Comparison of ENCODE assay signal across 8 cellular contexts in the genomic region with DNA sequence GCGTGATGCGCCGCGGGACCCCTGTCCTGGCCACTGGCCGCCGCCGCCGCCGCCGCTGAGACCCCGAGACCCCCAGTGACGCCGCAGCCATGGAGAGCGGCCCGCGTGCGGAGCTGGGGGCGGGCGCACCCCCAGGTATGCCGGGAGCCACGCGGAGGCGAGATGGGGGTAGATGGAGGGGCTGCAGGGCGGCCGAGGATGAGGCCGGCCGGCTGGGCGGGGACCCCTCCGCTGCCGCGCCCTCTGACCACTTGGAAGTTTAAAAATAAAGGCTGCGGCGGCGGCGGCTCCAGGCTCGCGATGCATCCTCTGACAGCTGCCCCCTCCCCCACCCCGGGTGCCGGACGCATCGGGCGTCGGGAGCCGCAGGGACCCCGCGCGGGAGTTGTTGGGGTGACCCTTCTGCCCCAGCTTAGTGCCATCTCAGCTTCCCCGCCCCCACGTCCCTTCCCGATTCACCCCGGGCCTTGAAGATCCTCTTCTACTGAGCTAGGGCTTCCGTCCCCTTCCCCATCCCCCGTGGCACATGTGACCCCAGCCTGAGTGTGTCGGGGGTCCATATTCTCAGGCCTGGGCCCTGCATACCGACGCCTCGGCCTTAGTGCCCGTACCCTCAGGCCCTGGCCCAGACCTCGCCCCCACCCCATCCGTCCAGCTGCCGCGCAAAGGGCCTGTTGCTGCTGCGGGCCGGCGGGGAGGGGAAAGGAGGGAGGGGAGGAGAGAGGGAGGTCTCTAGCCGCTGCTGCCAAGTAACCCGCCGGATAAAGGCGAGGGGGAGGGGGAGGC. TPM values are rescaled to one million over a fixed set of nuclear protein-coding genes. Genes with fewer than 3 reads are reported as not detected.
DNase-seq lines count a peak whose midpoint lies in the region; ATAC-seq and TF ChIP-seq lines count a peak whose summit lies in the region.

No MANE protein-coding gene starts in this region.

- peak overlapping the region; percentile 89 for H3K4me3 Mint-ChIP-seq in activated T-helper 2 cell treated with anti-CD3 and anti-CD28 coated beads, Interferon-gamma antibody, Interleukin-2, Interleukin-4, amounts not matched to agents 10 μg/mL and 5 μg/mL and 100 μg/mL, durations not matched to agents 14 hours and 24 hours and 36 hours (ENCODE audit: low read depth)
- H3K4me3 Mint-ChIP-seq in natural killer cell treated with Interleukin-12 subunit alpha and Interleukin-12 subunit beta and Interleukin-15 and Interleukin-18, amount 100 ng/mL, for 72 hours = peak overlapping the region; percentile 86

- peak; percentile 15 for ATAC-seq in HG03139 (IDR thresholded peaks at IDR 0.05; ENCODE audit: unreplicated experiment)
- ATAC-seq in PC-3 = peak; percentile 16
- ATAC-seq in natural killer cell treated with Interleukin-12 subunit alpha and Interleukin-12 subunit beta and Interleukin-15 and Interleukin-18, amount 100 ng/mL, for 72 hours = peak; percentile 20 to 36
- ATAC-seq in upper lobe of left lung (ENCODE audit: low FRiP score in 2 of 2) = peak; percentile 8 to 62

- no peaks in the 10 kb centered on the region; the same call in 1 of the 2 replicates for H3K36me3 ChIP-seq in PC-3 (ENCODE audit: low read depth, low read length)
- H3K36me3 ChIP-seq in upper lobe of left lung = no peaks in the 10 kb centered on the region

- peak; percentile 73 for DNase-seq in GM10248 (ENCODE audit: extremely low spot score)
- DNase-seq in PC-3 = peak; percentile 35
- peak; percentile 58 for DNase-seq in activated T-helper 2 cell treated with anti-CD3 and anti-CD28 coated beads, Interferon-gamma antibody, Interleukin-2, Interleukin-4, amounts not matched to agents 10 μg/mL and 5 μg/mL and 100 μg/mL, durations not matched to agents 14 hours and 24 hours and 36 hours (ENCODE audit: low spot score)
- DNase-seq in fibroblast of pulmonary artery (ENCODE audit: low read depth) = peak; percentile 65
- peak; percentile 69 for DNase-seq in natural killer cell treated with Interleukin-12 subunit alpha and Interleukin-12 subunit beta and Interleukin-15 and Interleukin-18, amount 100 ng/mL, for 72 hours (ENCODE audit: low spot score)
- peak; percentile 76 to 90 for DNase-seq in upper lobe of left lung
- no peak for DNase-seq in cerebellar nuclear complex (lab: John Stamatoyannopoulos, UW)

- peak overlapping the region; percentile 90 for H3K27ac Mint-ChIP-seq in activated T-helper 2 cell treated with anti-CD3 and anti-CD28 coated beads, Interferon-gamma antibody, Interleukin-2, Interleukin-4, amounts not matched to agents 10 μg/mL and 5 μg/mL and 100 μg/mL, durations not matched to agents 14 hours and 24 hours and 36 hours
- H3K27ac Mint-ChIP-seq in natural killer cell treated with Interleukin-12 subunit alpha and Interleukin-12 subunit beta and Interleukin-15 and Interleukin-18, amount 100 ng/mL, for 72 hours = peak overlapping the region; percentile 79 to 90

- H3K4me1 Mint-ChIP-seq in activated T-helper 2 cell treated with anti-CD3 and anti-CD28 coated beads, Interferon-gamma antibody, Interleukin-2, Interleukin-4, amounts not matched to agents 10 μg/mL and 5 μg/mL and 100 μg/mL, durations not matched to agents 14 hours and 24 hours and 36 hours (ENCODE audit: low read depth) = peaks cover 60% of the 10 kb centered on the region
- peaks cover 61 to 65% of the 10 kb centered on the region in 2 donors for H3K4me1 Mint-ChIP-seq in natural killer cell treated with Interleukin-12 subunit alpha and Interleukin-12 subunit beta and Interleukin-15 and Interleukin-18, amount 100 ng/mL, for 72 hours (ENCODE audit: low read depth in 2 of 2)

- no peak for TF ChIP-seq CTCF in GM10248 (IDR thresholded peaks at IDR 0.05; ENCODE audit: control extremely low read depth, extremely low read depth, low read depth, missing control alignments)
- TF ChIP-seq CTCF in PC-3 (conservative IDR thresholded peaks at IDR 0.05; ENCODE audit: low read depth, low read length) = no peak
- TF ChIP-seq CTCF in fibroblast of pulmonary artery (IDR thresholded peaks at IDR 0.05; ENCODE audit: low read length, missing control alignments) = no peak
- no peak for TF ChIP-seq CTCF in upper lobe of left lung (IDR thresholded peaks at IDR 0.05)

- CTCF ChIA-PET in GM10248 (lab: Yijun Ruan, JAX) (interaction anchor here (1.1 to 2.6 kb wide), 4 partner anchors 7 to 36 kb away, joined by 3 to 12 read pairs (median 6); a partner anchor contains a TSS), PC-3 (lab: Charles Lee) (interaction anchor here (0.6 kb wide), 1 partner anchor 60 kb away, joined by 3 read pairs; no protein-coding TSS in a partner anchor)

- no peak for TF ChIP-seq POLR2A in upper lobe of left lung (IDR thresholded peaks at IDR 0.05)

- peak overlapping the region; percentile 73; the same call in 1 of the 2 replicates for H2AFZ ChIP-seq in PC-3 (ENCODE audit: low read length)

- H3K27me3 ChIP-seq in PC-3 (ENCODE audit: low read length) (no peaks in the 10 kb centered on the region), upper lobe of left lung (no peaks in the 10 kb centered on the region)

- H3K27me3 Mint-ChIP-seq in activated T-helper 2 cell treated with anti-CD3 and anti-CD28 coated beads, Interferon-gamma antibody, Interleukin-2, Interleukin-4, amounts not matched to agents 10 μg/mL and 5 μg/mL and 100 μg/mL, durations not matched to agents 14 hours and 24 hours and 36 hours (ENCODE audit: low read depth) = no peaks in the 10 kb centered on the region
- H3K27me3 Mint-ChIP-seq in natural killer cell treated with Interleukin-12 subunit alpha and Interleukin-12 subunit beta and Interleukin-15 and Interleukin-18, amount 100 ng/mL, for 72 hours = no peaks in the 10 kb centered on the region

- H3K79me2 ChIP-seq in PC-3 (ENCODE audit: low read length) = peaks cover 55% of the 10 kb centered on the region

- peaks cover 25% of the 10 kb centered on the region for H3K36me3 Mint-ChIP-seq in activated T-helper 2 cell treated with anti-CD3 and anti-CD28 coated beads, Interferon-gamma antibody, Interleukin-2, Interleukin-4, amounts not matched to agents 10 μg/mL and 5 μg/mL and 100 μg/mL, durations not matched to agents 14 hours and 24 hours and 36 hours (ENCODE audit: low read depth)
- H3K36me3 Mint-ChIP-seq in natural killer cell treated with Interleukin-12 subunit alpha and Interleukin-12 subunit beta and Interleukin-15 and Interleukin-18, amount 100 ng/mL, for 72 hours = peaks cover 2% of the 10 kb centered on the region

- WGBS in upper lobe of left lung, 2 donors = 1 to 2% methylated on average over 31 to 43 of the region's 69 CpGs

- H3K9me2 ChIP-seq in PC-3 (replicated peaks; ENCODE audit: low read length) = no peaks in the 10 kb centered on the region

- POLR2A ChIA-PET in GM10248 (lab: Yijun Ruan, JAX) = interaction anchor here (0.7 to 0.8 kb wide), 2 partner anchors 23 to 963 kb away, joined by 3 to 6 read pairs; a partner anchor contains a TSS
- POLR2A ChIA-PET in PC-3 (lab: Charles Lee; ENCODE audit: unreplicated experiment) = no interaction called here

- peak overlapping the region; percentile 94 for H3K9ac ChIP-seq in PC-3 (ENCODE audit: low read length)

- H3K4me1 ChIP-seq in PC-3 (ENCODE audit: insufficient read depth, low read length) (peaks cover 50% of the 10 kb centered on the region), upper lobe of left lung (peaks cover 50 to 69% (median 64%) of the 10 kb centered on the region in 4 donors)

- H3K27ac ChIP-seq in PC-3 (ENCODE audit: low read length) (peak overlapping the region; percentile 65), upper lobe of left lung (peak overlapping the region; percentile 99 to 100 (median 100))

- BruUV-seq in PC-3 (replicated peaks; lab: Mats Ljungman, UMichigan) = no TSS peak

- H3K4me3 ChIP-seq in PC-3 (ENCODE audit: low read length) = peak overlapping the region; percentile 93
- H3K4me3 ChIP-seq in fibroblast of pulmonary artery (replicated peaks; ENCODE audit: low read depth, low read length) = peak overlapping the region; percentile 96
- H3K4me3 ChIP-seq in upper lobe of left lung = peak overlapping the region; percentile 80 to 100 (median 98)

- H3K4me2 ChIP-seq in PC-3 (ENCODE audit: low read length) = peak overlapping the region; percentile 97

- intact Hi-C loops in PC-3 (cut with micrococcal nuclease) = no loop called here
- intact Hi-C loops in activated T-helper 2 cell treated with anti-CD3 and anti-CD28 coated beads, Interferon-gamma antibody, Interleukin-2, Interleukin-4, amounts not matched to agents 10 μg/mL and 5 μg/mL and 100 μg/mL, durations not matched to agents 14 hours and 24 hours and 36 hours (cut with micrococcal nuclease) = loop anchor here (5.0 to 10.0 kb wide), 2 partner anchors 268 to 964 kb away; a partner anchor contains a TSS

- no peaks in the 10 kb centered on the region for H3F3A ChIP-seq in PC-3 (ENCODE audit: low read length, unreplicated experiment)

- H4K20me1 ChIP-seq in PC-3 (ENCODE audit: low read length) = peaks cover 17% of the 10 kb centered on the region

- H3K9me3 ChIP-seq in PC-3 (ENCODE audit: low read length) (no peaks in the 10 kb centered on the region), upper lobe of left lung (no peaks in the 10 kb centered on the region)

- TF ChIP-seq EP300 in upper lobe of left lung (IDR thresholded peaks at IDR 0.05) = no peak

- no peaks in the 10 kb centered on the region for H3K9me3 Mint-ChIP-seq in activated T-helper 2 cell treated with anti-CD3 and anti-CD28 coated beads, Interferon-gamma antibody, Interleukin-2, Interleukin-4, amounts not matched to agents 10 μg/mL and 5 μg/mL and 100 μg/mL, durations not matched to agents 14 hours and 24 hours and 36 hours
- H3K9me3 Mint-ChIP-seq in natural killer cell treated with Interleukin-12 subunit alpha and Interleukin-12 subunit beta and Interleukin-15 and Interleukin-18, amount 100 ng/mL, for 72 hours = no peaks in the 10 kb centered on the region

RNA-seq across cellular contexts. Expression of a gene that starts 0.6 kb away (rescaled TPM):
- 113 and 160 TPM in 2 replicates for total RNA-seq in PC-3 (2014; rRNA removed)
- total RNA-seq in activated T-helper 2 cell treated with anti-CD3 and anti-CD28 coated beads, Interferon-gamma antibody, Interleukin-2, Interleukin-4, amounts not matched to agents 10 μg/mL and 5 μg/mL and 100 μg/mL, durations not matched to agents 14 hours and 24 hours and 36 hours = 162 and 172 TPM in 2 replicates
- total RNA-seq in natural killer cell treated with Interleukin-12 subunit alpha and Interleukin-12 subunit beta and Interleukin-15 and Interleukin-18, amount 100 ng/mL, for 72 hours = 100 to 1,000 TPM; 153 to 196 TPM
- total RNA-seq in upper lobe of left lung = 100 to 1,000 TPM; 129 to 290 (median 153) TPM

RNA-seq across cellular contexts. Expression of a gene that starts 7.2 kb away (rescaled TPM):
- total RNA-seq in PC-3 (2014; rRNA removed) = 119 and 236 TPM in 2 replicates
- total RNA-seq in activated T-helper 2 cell treated with anti-CD3 and anti-CD28 coated beads, Interferon-gamma antibody, Interleukin-2, Interleukin-4, amounts not matched to agents 10 μg/mL and 5 μg/mL and 100 μg/mL, durations not matched to agents 14 hours and 24 hours and 36 hours = 68.4 and 71.5 TPM in 2 replicates
- total RNA-seq in natural killer cell treated with Interleukin-12 subunit alpha and Interleukin-12 subunit beta and Interleukin-15 and Interleukin-18, amount 100 ng/mL, for 72 hours = 10 to 100 TPM; 58.4 to 69.2 TPM
- total RNA-seq in upper lobe of left lung = 100 to 1,000 TPM in 2 of 6 donors, 10 to 100 TPM in 4; 65.8 to 120 (median 75.5) TPM

RNA-seq across cellular contexts. Expression of a gene that starts 31.5 kb away (rescaled TPM):
- total RNA-seq in PC-3 (2014; rRNA removed) (0.26 and 0.58 TPM in 2 replicates), upper lobe of left lung (10 to 100 TPM in 3 of 6 donors, 1 to 10 TPM in 3; 2.5 to 20.8 (median 11.4) TPM)
- total RNA-seq in activated T-helper 2 cell treated with anti-CD3 and anti-CD28 coated beads, Interferon-gamma antibody, Interleukin-2, Interleukin-4, amounts not matched to agents 10 μg/mL and 5 μg/mL and 100 μg/mL, durations not matched to agents 14 hours and 24 hours and 36 hours = not detected in 2 replicates
- total RNA-seq in natural killer cell treated with Interleukin-12 subunit alpha and Interleukin-12 subunit beta and Interleukin-15 and Interleukin-18, amount 100 ng/mL, for 72 hours = under 1 TPM in 1 of 2 donors, not detected in 1; 0.08 TPM

Comparison
In these comparisons a context has a peak if more than half of its experiments do, and no peak if none do; other contexts are left out.
1. DNase-seq: peak in GM10248 (single experiment), PC-3 (single experiment), activated T-helper 2 cell treated with anti-CD3 and anti-CD28 coated beads, Interferon-gamma antibody, Interleukin-2, Interleukin-4, amounts not matched to agents 10 μg/mL and 5 μg/mL and 100 μg/mL, durations not matched to agents 14 hours and 24 hours and 36 hours (single experiment), fibroblast of pulmonary artery (single experiment), natural killer cell treated with Interleukin-12 subunit alpha and Interleukin-12 subunit beta and Interleukin-15 and Interleukin-18, amount 100 ng/mL, for 72 hours (single experiment) and upper lobe of left lung (2 of 2); none in cerebellar nuclear complex (0 of 2).
2. Peak in every context shown above with its lines, with median percentiles within 50 percentile points of each other: ATAC-seq and H3K4me3 ChIP-seq.